14 cellular contexts compared by ENCODE assay signal in the genomic region with DNA sequence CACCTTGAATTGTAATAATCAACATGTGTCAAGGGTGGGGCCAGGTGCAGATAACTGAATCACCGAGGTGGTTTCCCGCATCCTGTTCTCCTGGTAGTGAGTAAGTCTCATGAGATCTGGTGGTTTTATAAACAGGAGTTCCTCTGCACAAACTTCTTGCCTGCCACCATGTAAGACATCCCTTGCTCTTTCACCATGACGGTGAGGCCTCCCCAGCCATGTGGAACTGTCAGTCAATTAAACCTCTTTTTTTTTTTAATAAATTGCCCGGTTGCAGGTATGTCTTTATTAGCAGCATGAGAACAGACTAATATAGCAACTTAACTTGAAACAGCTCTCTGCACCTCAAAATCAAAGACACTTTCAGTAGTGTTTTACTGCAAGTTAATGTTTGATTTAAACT.
DNase-seq lines count a peak whose midpoint lies in the region; ATAC-seq and TF ChIP-seq lines count a peak whose summit lies in the region.
"Had no signal": no experiment of that assay in that cellular context is flagged by ENCODE, and none has a peak within 500 bp of the region (broad histone marks: within the 10 kb centered on the region; RNA-seq: fewer than 3 reads in every experiment).

No MANE protein-coding gene starts in this region.

- H3K4me2 ChIP-seq in OCI-LY7 (ENCODE audit: low read length) = no peak overlapping the region

- H3K36me3 ChIP-seq in OCI-LY7 (ENCODE audit: insufficient read depth, low read length) (no peaks in the 10 kb centered on the region), mucosa of descending colon (ENCODE audit: low read depth) (no peaks in the 10 kb centered on the region)

- DNase-seq in Daoy (ENCODE audit: low read depth) (peak; percentile 51), OCI-LY7 (ENCODE audit: low spot score) (peak; percentile 45), kidney tubule cell (ENCODE audit: low spot score) (peak; percentile 97), mucosa of descending colon (no peak), NCI-H748 (lab: John Stamatoyannopoulos, UW; ENCODE audit: unreplicated experiment) (no peak), CD14-positive monocyte (ENCODE audit: low spot score) (no peak)
- DNase-seq in stimulated activated CD8-positive, alpha-beta memory T cell treated with anti-CD3 and anti-CD28 coated beads, Interleukin-4, amount 100 ng/mL, for 48 hours = no peak
- DNase-seq: activated naive CD8-positive, alpha-beta T cell treated with anti-CD3 and anti-CD28 coated beads, Interleukin-2, amount 10 ng/mL, durations not matched to agents 7 days and 5 days; NCI-H2171 treated with DMSO at 0.1 percent for 48 hours; occipital lobe; stimulated activated CD4-positive, alpha-beta T cell treated with anti-CD3 and anti-CD28 coated beads, Interleukin-15, amount 100 ng/mL, for 24 hours had no signal

- ATAC-seq in GM21390 (IDR thresholded peaks at IDR 0.05; ENCODE audit: unreplicated experiment) = peak; percentile 63
- no peak for ATAC-seq in mucosa of descending colon
- ATAC-seq: gastroesophageal sphincter had no signal

- intact Hi-C loops in OCI-LY7 (cut with micrococcal nuclease; ENCODE audit: unreplicated experiment) = no loop called here
- intact Hi-C loops in mucosa of descending colon (cut with DNase I, micrococcal nuclease) = no loop called here
- intact Hi-C loops in CD14-positive monocyte (cut with micrococcal nuclease) = no loop called here

- H3K4me1 ChIP-seq in OCI-LY7 (ENCODE audit: insufficient read depth, low read length, poor library complexity, severe bottlenecking) (peaks cover 4% of the 10 kb centered on the region), mucosa of descending colon (ENCODE audit: low read depth) (no peaks in the 10 kb centered on the region)

- BruUV-seq in OCI-LY7 (replicated peaks; lab: Mats Ljungman, UMichigan) = no TSS peak

- no peaks in the 10 kb centered on the region for H4K20me1 ChIP-seq in OCI-LY7 (ENCODE audit: insufficient read depth, low read length)

- TF ChIP-seq CTCF in OCI-LY7 (conservative IDR thresholded peaks at IDR 0.05; ENCODE audit: low read length) (no peak), mucosa of descending colon (IDR thresholded peaks at IDR 0.05) (no peak), CD14-positive monocyte (IDR thresholded peaks at IDR 0.05) (no peak)

- H3K4me1 Mint-ChIP-seq in CD14-positive monocyte = no peaks in the 10 kb centered on the region
- H3K4me1 Mint-ChIP-seq: activated naive CD8-positive, alpha-beta T cell treated with anti-CD3 and anti-CD28 coated beads, Interleukin-2, amount 10 ng/mL, durations not matched to agents 7 days and 5 days had no signal

- H3K79me2 ChIP-seq in OCI-LY7 (ENCODE audit: insufficient read depth, low read depth, low read length) = no peaks in the 10 kb centered on the region

- POLR2A ChIA-PET in OCI-LY7 (lab: Charles Lee) = interaction anchor here (0.6 kb wide), 1 partner anchor 691 kb away, joined by 3 read pairs; no protein-coding TSS in a partner anchor

- no peak overlapping the region for H3K4me3 Mint-ChIP-seq in CD14-positive monocyte
- H3K4me3 Mint-ChIP-seq: activated naive CD8-positive, alpha-beta T cell treated with anti-CD3 and anti-CD28 coated beads, Interleukin-2, amount 10 ng/mL, durations not matched to agents 7 days and 5 days; B cell had no signal

- H3K4me3 ChIP-seq in OCI-LY7 (ENCODE audit: low read depth, low read length, poor library complexity, severe bottlenecking) (no peak overlapping the region), mucosa of descending colon (no peak overlapping the region)
- H3K4me3 ChIP-seq: gastroesophageal sphincter had no signal

- no peak overlapping the region for H2AFZ ChIP-seq in OCI-LY7 (ENCODE audit: low read length)

- H3K9me2 ChIP-seq in OCI-LY7 (ENCODE audit: insufficient read depth, low read length) = no peaks in the 10 kb centered on the region

- CTCF ChIA-PET in OCI-LY7 (lab: Charles Lee; ENCODE audit: unreplicated experiment) = no interaction called here

- H3K36me3 Mint-ChIP-seq in CD14-positive monocyte = no peaks in the 10 kb centered on the region
- H3K36me3 Mint-ChIP-seq: activated naive CD8-positive, alpha-beta T cell treated with anti-CD3 and anti-CD28 coated beads, Interleukin-2, amount 10 ng/mL, durations not matched to agents 7 days and 5 days had no signal

- H3K9me3 Mint-ChIP-seq in CD14-positive monocyte = peaks cover 0 to 2% (median 0%) of the 10 kb centered on the region in 7 donors

- H3K27ac ChIP-seq in OCI-LY7 (ENCODE audit: low read depth, low read length, poor library complexity, severe bottlenecking) = no peak overlapping the region

- peaks cover 2 to 9% (median 3%) of the 10 kb centered on the region in 3 donors for H3K27me3 Mint-ChIP-seq in CD14-positive monocyte (ENCODE audit: low read depth in 3 of 3)

- H3K27ac Mint-ChIP-seq in CD14-positive monocyte = no peak overlapping the region
- H3K27ac Mint-ChIP-seq: activated naive CD8-positive, alpha-beta T cell treated with anti-CD3 and anti-CD28 coated beads, Interleukin-2, amount 10 ng/mL, durations not matched to agents 7 days and 5 days; B cell had no signal

- H3K9me3 ChIP-seq in OCI-LY7 (ENCODE audit: low read length) = no peaks in the 10 kb centered on the region
- H3K9me3 ChIP-seq in mucosa of descending colon = no peaks in the 10 kb centered on the region
- H3K9me3 ChIP-seq: gastroesophageal sphincter had no signal

Comparison
In these comparisons a context has a peak if more than half of its experiments do, and no peak if none do; other contexts are left out.
1. DNase-seq: peak in Daoy (single experiment), OCI-LY7 (single experiment) and kidney tubule cell (single experiment); none in mucosa of descending colon (0 of 3), NCI-H748 (single experiment), stimulated activated CD8-positive, alpha-beta memory T cell treated with anti-CD3 and anti-CD28 coated beads, Interleukin-4, amount 100 ng/mL, for 48 hours (single experiment) and CD14-positive monocyte (single experiment).